27 cellular contexts compared by ENCODE assay signal in genomic region chr17:80601146-80601545, GRCh38.
"Had no signal": no experiment of that assay in that cellular context is flagged by ENCODE, and none has a peak within 500 bp of the region (broad histone marks: within the 10 kb centered on the region; RNA-seq: fewer than 3 reads in every experiment).

No MANE protein-coding gene starts in this region.

- H3K9me3 Mint-ChIP-seq: stimulated activated naive B cell treated with anti-CD40 and anti-IgM and Interleukin-4, amounts not matched to agents 10 μg/mL and 1 μg/mL and 100 μg/mL, for 72 hours; stimulated activated naive CD8-positive, alpha-beta T cell treated with anti-CD3 and anti-CD28 coated beads, Interleukin-15, Interleukin-2, amounts not matched to agents 100 ng/mL and 50 ng/mL, for 24 hours had no signal

- DNase-seq: dermis blood vessel endothelial cell; effector memory CD4-positive, alpha-beta T cell; erythroblast; esophagus squamous epithelium; foreskin melanocyte; left cardiac atrium; left lung; mesenchymal stem cell; mucosa of descending colon; naive thymus-derived CD4-positive, alpha-beta T cell; right lobe of liver; small intestine; stimulated activated CD4-positive, alpha-beta T cell treated with anti-CD3 and anti-CD28 coated beads, Interleukin-15, amount 100 ng/mL, for 24 hours; stimulated activated CD4-positive, alpha-beta T cell treated with anti-CD3 and anti-CD28 coated beads, Interleukin-2, amount 100 ng/mL, for 48 hours; stimulated activated naive B cell treated with anti-CD40 and anti-IgM and Interleukin-4, amounts not matched to agents 10 μg/mL and 1 μg/mL and 100 μg/mL, for 72 hours; upper lobe of right lung; uterus had no signal

- H3K9ac ChIP-seq: parathyroid adenoma had no signal

- FAIRE-seq: endometrium, small intestine had no signal

- H3K27me3 Mint-ChIP-seq: naive thymus-derived CD4-positive, alpha-beta T cell; progenitor cell of endocrine pancreas; stimulated activated naive B cell treated with anti-CD40 and anti-IgM and Interleukin-4, amounts not matched to agents 10 μg/mL and 1 μg/mL and 100 μg/mL, for 72 hours; stimulated activated naive CD8-positive, alpha-beta T cell treated with anti-CD3 and anti-CD28 coated beads, Interleukin-15, Interleukin-2, amounts not matched to agents 100 ng/mL and 50 ng/mL, for 24 hours had no signal

- H3K27me3 ChIP-seq: esophagus squamous epithelium, left lung, neutrophil, right lobe of liver, tibial nerve, upper lobe of right lung, uterus had no signal

- ATAC-seq: left cardiac atrium; left lung; naive thymus-derived CD4-positive, alpha-beta T cell; stimulated activated naive B cell treated with anti-CD40 and anti-IgM and Interleukin-4, amounts not matched to agents 10 μg/mL and 1 μg/mL and 100 μg/mL, for 72 hours; upper lobe of right lung had no signal

- H3K27ac ChIP-seq: coronary artery, esophagus squamous epithelium, left lung, neutrophil, parathyroid adenoma, right lobe of liver, thoracic aorta, tibial nerve, upper lobe of right lung, uterus had no signal

- H3K4me3 Mint-ChIP-seq: mesothelial cell of epicardium; nephron progenitor cell; stimulated activated naive B cell treated with anti-CD40 and anti-IgM and Interleukin-4, amounts not matched to agents 10 μg/mL and 1 μg/mL and 100 μg/mL, for 72 hours; stimulated activated naive CD8-positive, alpha-beta T cell treated with anti-CD3 and anti-CD28 coated beads, Interleukin-15, Interleukin-2, amounts not matched to agents 100 ng/mL and 50 ng/mL, for 24 hours had no signal

- H2AFZ ChIP-seq: parathyroid adenoma had no signal

- H3K4me1 ChIP-seq: parathyroid adenoma, uterus had no signal

- H3K9me3 ChIP-seq: esophagus squamous epithelium, left lung, mucosa of descending colon, neutrophil, right lobe of liver, thoracic aorta, tibial nerve, upper lobe of right lung, uterus had no signal

- H3K36me3 ChIP-seq: esophagus squamous epithelium, left lung, neutrophil, right lobe of liver, thoracic aorta, tibial nerve, upper lobe of right lung, uterus had no signal

- H3K4me3 ChIP-seq: coronary artery, esophagus squamous epithelium, left lung, mucosa of descending colon, right lobe of liver, thoracic aorta, tibial nerve, upper lobe of right lung, uterus had no signal

- H3K27ac Mint-ChIP-seq: mesothelial cell of epicardium; stimulated activated naive B cell treated with anti-CD40 and anti-IgM and Interleukin-4, amounts not matched to agents 10 μg/mL and 1 μg/mL and 100 μg/mL, for 72 hours had no signal
